Comparison of ENCODE assay signal across 8 cellular contexts in the genomic region with DNA sequence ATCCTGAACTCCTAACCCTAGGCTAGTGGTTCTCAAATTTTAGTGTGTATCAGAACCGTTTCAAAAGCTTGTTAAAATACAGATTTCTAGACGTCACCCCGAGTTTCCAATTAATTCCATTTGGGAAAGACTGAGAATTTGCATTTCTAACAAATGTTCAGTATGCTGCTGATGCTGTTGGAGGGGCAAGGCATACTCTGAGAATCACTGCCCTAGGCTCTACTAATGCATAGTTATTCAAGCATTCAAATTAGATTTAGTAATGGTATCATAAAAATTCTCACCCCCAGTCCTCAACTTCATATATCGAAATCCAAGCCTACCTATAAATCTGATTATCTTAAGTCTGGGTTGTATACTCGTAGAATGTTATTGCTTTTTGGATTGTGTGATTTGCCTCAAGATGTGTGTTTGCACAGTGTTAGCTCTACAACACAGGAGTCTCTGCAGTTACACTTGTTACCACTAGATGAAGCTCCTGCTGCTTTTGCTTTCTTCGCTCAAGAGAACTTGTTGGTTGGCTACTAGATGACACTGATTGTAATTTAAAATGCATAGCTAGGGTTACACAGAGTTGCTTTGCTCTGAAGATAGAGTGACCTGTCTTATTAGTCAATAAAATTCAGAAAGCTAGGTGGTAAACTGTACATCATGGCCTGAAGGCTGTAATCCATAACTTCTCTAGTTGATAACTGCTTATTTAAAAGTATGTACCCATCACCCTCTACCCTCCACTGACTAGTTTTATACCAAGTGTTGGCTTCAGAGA. TPM values are rescaled to one million over a fixed set of nuclear protein-coding genes. Genes with fewer than 3 reads are reported as not detected.
DNase-seq lines count a peak whose midpoint lies in the region; ATAC-seq and TF ChIP-seq lines count a peak whose summit lies in the region.

No MANE protein-coding gene starts in this region.

- TF ChIP-seq RAD21 in Ishikawa (IDR thresholded peaks at IDR 0.05; ENCODE audit: low read depth), result peak; percentile 97

- TF ChIP-seq CTCF in RWPE1 (conservative IDR thresholded peaks at IDR 0.05; ENCODE audit: low read depth), result peak; percentile 94
- peak; percentile 59 for TF ChIP-seq CTCF in mesothelial cell of epicardium (IDR thresholded peaks at IDR 0.05; ENCODE audit: unreplicated experiment)

- CTCF ChIA-PET in RWPE1 (lab: Yijun Ruan, JAX), result interaction anchor here (0.6 to 2.0 kb wide), 26 partner anchors 8 to 312 kb away, joined by 3 to 15 read pairs (median 3); partner anchors contain the start of gene LIX1

- no peak overlapping the region for H3K27ac Mint-ChIP-seq in activated naive CD8-positive, alpha-beta T cell treated with anti-CD3 and anti-CD28 coated beads, Interleukin-2, amount 10 ng/mL, durations not matched to agents 7 days and 5 days
- H3K27ac Mint-ChIP-seq in activated naive CD8-positive, alpha-beta T cell treated with anti-CD3 and anti-CD28 coated beads for 36 hours, result no peak overlapping the region
- no peak overlapping the region for H3K27ac Mint-ChIP-seq in effector memory CD8-positive, alpha-beta T cell
- H3K27ac Mint-ChIP-seq in mesothelial cell of epicardium, result no peak overlapping the region

- H3K9me3 Mint-ChIP-seq in activated naive CD8-positive, alpha-beta T cell treated with anti-CD3 and anti-CD28 coated beads, Interleukin-2, amount 10 ng/mL, durations not matched to agents 7 days and 5 days, result no peaks in the 10 kb centered on the region
- H3K9me3 Mint-ChIP-seq in activated naive CD8-positive, alpha-beta T cell treated with anti-CD3 and anti-CD28 coated beads for 36 hours, result no peaks in the 10 kb centered on the region
- H3K9me3 Mint-ChIP-seq in effector memory CD8-positive, alpha-beta T cell, result no peaks in the 10 kb centered on the region
- H3K9me3 Mint-ChIP-seq in mesothelial cell of epicardium, result no peaks in the 10 kb centered on the region

- peaks cover 45% of the 10 kb centered on the region for H3K4me1 Mint-ChIP-seq in activated naive CD8-positive, alpha-beta T cell treated with anti-CD3 and anti-CD28 coated beads, Interleukin-2, amount 10 ng/mL, durations not matched to agents 7 days and 5 days
- H3K4me1 Mint-ChIP-seq in activated naive CD8-positive, alpha-beta T cell treated with anti-CD3 and anti-CD28 coated beads for 36 hours, result peaks cover 51% of the 10 kb centered on the region
- H3K4me1 Mint-ChIP-seq in effector memory CD8-positive, alpha-beta T cell (ENCODE audit: low read depth in 2 of 2), result peaks cover 3 to 17% of the 10 kb centered on the region in 2 donors
- H3K4me1 Mint-ChIP-seq in mesothelial cell of epicardium, result peaks cover 5% of the 10 kb centered on the region

- H3K27ac ChIP-seq in RWPE1, result no peak overlapping the region

- POLR2A ChIA-PET in activated naive CD8-positive, alpha-beta T cell treated with anti-CD3 and anti-CD28 coated beads, Interleukin-2, amount 10 ng/mL, durations not matched to agents 7 days and 5 days (lab: Charles Lee), result interaction anchor here (0.5 to 4.5 kb wide), 8 partner anchors 8 to 72 kb away, joined by 3 to 24 read pairs (median 4); partner anchors contain the start of genes ERAP1 and LNPEP
- POLR2A ChIA-PET in RWPE1 (lab: Yijun Ruan, JAX; ENCODE audit: low non-redundant PET), result no interaction called here

- no peaks in the 10 kb centered on the region for H3K27me3 Mint-ChIP-seq in activated naive CD8-positive, alpha-beta T cell treated with anti-CD3 and anti-CD28 coated beads, Interleukin-2, amount 10 ng/mL, durations not matched to agents 7 days and 5 days
- no peaks in the 10 kb centered on the region for H3K27me3 Mint-ChIP-seq in activated naive CD8-positive, alpha-beta T cell treated with anti-CD3 and anti-CD28 coated beads for 36 hours
- H3K27me3 Mint-ChIP-seq in effector memory CD8-positive, alpha-beta T cell, result no peaks in the 10 kb centered on the region
- no peaks in the 10 kb centered on the region for H3K27me3 Mint-ChIP-seq in mesothelial cell of epicardium (ENCODE audit: low read depth)

- H3K36me3 Mint-ChIP-seq in activated naive CD8-positive, alpha-beta T cell treated with anti-CD3 and anti-CD28 coated beads, Interleukin-2, amount 10 ng/mL, durations not matched to agents 7 days and 5 days, result peaks cover 4% of the 10 kb centered on the region
- H3K36me3 Mint-ChIP-seq in activated naive CD8-positive, alpha-beta T cell treated with anti-CD3 and anti-CD28 coated beads for 36 hours, result no peaks in the 10 kb centered on the region
- H3K36me3 Mint-ChIP-seq in effector memory CD8-positive, alpha-beta T cell (ENCODE audit: insufficient read depth), result peaks cover 2% of the 10 kb centered on the region
- no peaks in the 10 kb centered on the region for H3K36me3 Mint-ChIP-seq in mesothelial cell of epicardium

- peak; percentile 92 for ATAC-seq in activated naive CD8-positive, alpha-beta T cell treated with anti-CD3 and anti-CD28 coated beads, Interleukin-2, amount 10 ng/mL, durations not matched to agents 7 days and 5 days (ENCODE audit: low read depth)
- peak; percentile 70 for ATAC-seq in GM21825 (IDR thresholded peaks at IDR 0.05; ENCODE audit: unreplicated experiment)
- peak; percentile 99 for ATAC-seq in effector memory CD8-positive, alpha-beta T cell (replicated peaks)

- DNase-seq in activated naive CD8-positive, alpha-beta T cell treated with anti-CD3 and anti-CD28 coated beads, Interleukin-2, amount 10 ng/mL, durations not matched to agents 7 days and 5 days, result no peak
- DNase-seq in activated naive CD8-positive, alpha-beta T cell treated with anti-CD3 and anti-CD28 coated beads for 36 hours, result no peak
- DNase-seq in RWPE1 (ENCODE audit: low spot score) (peak; percentile 68), mesothelial cell of epicardium (ENCODE audit: low spot score in 2 of 2, unreplicated experiment in 2 of 2) (no peak), GF-D8 (lab: John Stamatoyannopoulos, UW) (no peak)
- peak; percentile 19 to 25 (median 21) for DNase-seq in effector memory CD8-positive, alpha-beta T cell

- no peak for TF ChIP-seq EP300 in Ishikawa (IDR thresholded peaks at IDR 0.05; ENCODE audit: borderline replicate concordance)

- H3K4me3 Mint-ChIP-seq in activated naive CD8-positive, alpha-beta T cell treated with anti-CD3 and anti-CD28 coated beads, Interleukin-2, amount 10 ng/mL, durations not matched to agents 7 days and 5 days, result no peak overlapping the region
- H3K4me3 Mint-ChIP-seq in activated naive CD8-positive, alpha-beta T cell treated with anti-CD3 and anti-CD28 coated beads for 36 hours, result no peak overlapping the region
- no peak overlapping the region for H3K4me3 Mint-ChIP-seq in effector memory CD8-positive, alpha-beta T cell
- H3K4me3 Mint-ChIP-seq in mesothelial cell of epicardium, result no peak overlapping the region

TF ChIP-seq in Ishikawa, 13 proteins besides CTCF, POLR2A, EP300 and RAD21:
- TF ChIP-seq EGR1 (IDR thresholded peaks at IDR 0.05), result no peak
- TF ChIP-seq CEBPB (IDR thresholded peaks at IDR 0.05), result no peak
- no peak for TF ChIP-seq NFIC (IDR thresholded peaks at IDR 0.05)

RNA-seq across cellular contexts. Expression of gene ERAP2, which starts 7.5 kb away (rescaled TPM):
- total RNA-seq in activated naive CD8-positive, alpha-beta T cell treated with anti-CD3 and anti-CD28 coated beads, Interleukin-2, amount 10 ng/mL, durations not matched to agents 7 days and 5 days, result 100 to 1,000 TPM; 107 to 110 TPM
- total RNA-seq in activated naive CD8-positive, alpha-beta T cell treated with anti-CD3 and anti-CD28 coated beads for 36 hours, result 10 to 100 TPM; 44.8 to 47.1 TPM
- 0.47 to 0.74 TPM (median 0.68 TPM) in 3 replicates for total RNA-seq in mesothelial cell of epicardium

Comparison
In these comparisons a context has a peak if more than half of its experiments do, and no peak if none do; other contexts are left out.
1. DNase-seq: peak in RWPE1 (single experiment) and effector memory CD8-positive, alpha-beta T cell (3 of 3); none in activated naive CD8-positive, alpha-beta T cell treated with anti-CD3 and anti-CD28 coated beads, Interleukin-2, amount 10 ng/mL, durations not matched to agents 7 days and 5 days (single experiment), activated naive CD8-positive, alpha-beta T cell treated with anti-CD3 and anti-CD28 coated beads for 36 hours (single experiment), mesothelial cell of epicardium (0 of 2) and GF-D8 (single experiment).
2. RNA of gene ERAP2, which starts 7.5 kb away (total RNA-seq): 107 to 110 TPM in activated naive CD8-positive, alpha-beta T cell treated with anti-CD3 and anti-CD28 coated beads, Interleukin-2, amount 10 ng/mL, durations not matched to agents 7 days and 5 days and 44.8 to 47.1 TPM in activated naive CD8-positive, alpha-beta T cell treated with anti-CD3 and anti-CD28 coated beads for 36 hours; 0.47 to 0.74 TPM in mesothelial cell of epicardium; every median in the first group is over 10 times any median in the second.
3. Peak in every context shown above with its lines, with median percentiles within 50 percentile points of each other: ATAC-seq.